10 cellular contexts compared by ENCODE assay signal in the genomic region with DNA sequence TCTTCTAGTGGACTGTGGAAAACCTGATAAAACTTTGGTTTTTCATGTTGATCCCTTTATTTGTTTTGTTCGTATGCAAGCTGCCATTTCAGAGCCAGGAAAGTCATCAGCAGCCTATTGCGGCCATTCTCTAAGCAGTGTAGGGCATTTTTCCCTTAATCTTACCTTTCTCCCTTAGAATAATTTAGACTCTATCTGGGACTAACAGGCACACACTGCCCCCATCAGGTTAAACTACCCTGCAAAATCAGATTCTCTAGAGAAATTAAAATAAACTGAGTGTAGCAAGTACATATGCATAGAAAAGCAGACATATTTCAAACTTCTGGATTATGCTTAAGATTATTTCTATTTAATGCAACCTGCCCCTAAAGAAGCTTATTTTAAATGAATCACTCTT.
DNase-seq lines count a peak whose midpoint lies in the region; ATAC-seq and TF ChIP-seq lines count a peak whose summit lies in the region.
"Had no signal": no experiment of that assay in that cellular context is flagged by ENCODE, and none has a peak within 500 bp of the region (broad histone marks: within the 10 kb centered on the region; RNA-seq: fewer than 3 reads in every experiment).

No MANE protein-coding gene starts in this region.

- CTCF ChIA-PET in PC-3 (lab: Charles Lee): interaction anchor here (0.7 to 1.6 kb wide), 5 partner anchors 111 to 628 kb away, joined by 3 to 6 read pairs (median 3); no protein-coding TSS in a partner anchor

- H3K27me3 ChIP-seq in PC-3 (ENCODE audit: low read length) (no peaks in the 10 kb centered on the region), trophoblast cell (ENCODE audit: insufficient read depth, low read length) (no peaks in the 10 kb centered on the region)
- H3K27me3 ChIP-seq: BLaER1 had no signal

- H3K9me3 ChIP-seq in PC-3 (ENCODE audit: low read length): no peaks in the 10 kb centered on the region
- no peaks in the 10 kb centered on the region for H3K9me3 ChIP-seq in trophoblast cell (ENCODE audit: insufficient read depth, low read depth, low read length)
- H3K9me3 ChIP-seq: BLaER1 had no signal

- H3K9me3 Mint-ChIP-seq in naive thymus-derived CD8-positive, alpha-beta T cell: no peaks in the 10 kb centered on the region
- H3K9me3 Mint-ChIP-seq: activated B cell treated with CpG ODN at 0.5 μM for 24 hours had no signal

- H3K27ac ChIP-seq in PC-3 (ENCODE audit: low read length): no peak overlapping the region
- no peak overlapping the region for H3K27ac ChIP-seq in trophoblast cell (ENCODE audit: low read depth, low read length)
- H3K27ac ChIP-seq: BLaER1 had no signal

- no CpG with 5 or more reads among the region's 2 CpGs for WGBS in trophoblast cell (ENCODE audit: extremely low coverage, insufficient coverage, insufficient read length)

- H3K4me2 ChIP-seq in PC-3 (ENCODE audit: low read length): peak overlapping the region; percentile 29; the same call in 1 of the 2 replicates
- H3K4me2 ChIP-seq in trophoblast cell (ENCODE audit: low read length): no peak overlapping the region
- H3K4me2 ChIP-seq: BLaER1 had no signal

- no peaks in the 10 kb centered on the region for H4K20me1 ChIP-seq in PC-3 (ENCODE audit: low read length)
- H4K20me1 ChIP-seq: BLaER1 had no signal

- H2BK5ac ChIP-seq in trophoblast cell (ENCODE audit: low read depth, low read length, poor library complexity): no peak overlapping the region

- H3K9me2 ChIP-seq in PC-3 (replicated peaks; ENCODE audit: low read length): no peaks in the 10 kb centered on the region

- H3K9ac ChIP-seq in PC-3 (ENCODE audit: low read length) (no peak overlapping the region), trophoblast cell (ENCODE audit: low read length) (no peak overlapping the region)
- H3K9ac ChIP-seq: BLaER1 had no signal

- H3K4me1 ChIP-seq in PC-3 (ENCODE audit: insufficient read depth, low read length) (peaks cover 11% of the 10 kb centered on the region), trophoblast cell (ENCODE audit: control insufficient read depth in 1 of 2, insufficient read depth in 2 of 2, low read length in 2 of 2) (no peaks in the 10 kb centered on the region)
- H3K4me1 ChIP-seq: BLaER1 had no signal

- no peak overlapping the region for H3K27ac Mint-ChIP-seq in naive thymus-derived CD8-positive, alpha-beta T cell
- H3K27ac Mint-ChIP-seq: activated B cell treated with CpG ODN at 0.5 μM for 24 hours had no signal

- H4K12ac ChIP-seq in trophoblast cell (ENCODE audit: low read depth, low read length): no peak overlapping the region

- H2BK120ac ChIP-seq in trophoblast cell (ENCODE audit: insufficient read depth, low read length, poor library complexity): no peak overlapping the region

- no peak overlapping the region for H3K18ac ChIP-seq in trophoblast cell (ENCODE audit: low read length)

- no peak overlapping the region for H3K14ac ChIP-seq in trophoblast cell (ENCODE audit: low read length)

- no peaks in the 10 kb centered on the region for H3F3A ChIP-seq in PC-3 (ENCODE audit: low read length, unreplicated experiment)

- no TSS peak for BruUV-seq in PC-3 (replicated peaks; lab: Mats Ljungman, UMichigan)

- POLR2A ChIA-PET in PC-3 (lab: Charles Lee; ENCODE audit: unreplicated experiment): interaction anchor here (0.6 kb wide), 1 partner anchor 687 kb away, joined by 4 read pairs; no protein-coding TSS in a partner anchor
- POLR2A ChIA-PET in naive thymus-derived CD8-positive, alpha-beta T cell (lab: Charles Lee): no interaction called here

- H3K4me1 Mint-ChIP-seq in naive thymus-derived CD8-positive, alpha-beta T cell: no peaks in the 10 kb centered on the region
- H3K4me1 Mint-ChIP-seq: activated B cell treated with CpG ODN at 0.5 μM for 24 hours had no signal

- no peaks in the 10 kb centered on the region for H3K79me2 ChIP-seq in PC-3 (ENCODE audit: low read length)
- H3K79me2 ChIP-seq in trophoblast cell (ENCODE audit: control insufficient read depth, insufficient read depth, low read length, poor library complexity): no peaks in the 10 kb centered on the region

- intact Hi-C loops in PC-3 (cut with micrococcal nuclease): loop anchor here (1.0 to 10.0 kb wide), 8 partner anchors 43 to 1362 kb away; no protein-coding TSS in a partner anchor

- H2AFZ ChIP-seq in PC-3 (ENCODE audit: low read length) (0 out of 2 replicates have a peak overlapping the region, but pooled peaks have one; percentile 30), trophoblast cell (ENCODE audit: insufficient read depth, low read length, poor library complexity) (no peak overlapping the region)

- H3K4me3 ChIP-seq in PC-3 (ENCODE audit: low read length) (no peak overlapping the region), trophoblast cell (ENCODE audit: low read depth, low read length) (no peak overlapping the region)
- H3K4me3 ChIP-seq: BLaER1 had no signal

- peaks cover 6 to 25% (median 12%) of the 10 kb centered on the region in 5 donors for H3K27me3 Mint-ChIP-seq in naive thymus-derived CD8-positive, alpha-beta T cell

- ATAC-seq in PC-3 (peak; percentile 73), GM18502 (IDR thresholded peaks at IDR 0.05; ENCODE audit: poor library complexity, unreplicated experiment) (no peak), GM21528 (IDR thresholded peaks at IDR 0.05; ENCODE audit: low FRiP score, unreplicated experiment) (no peak)
- ATAC-seq in naive thymus-derived CD8-positive, alpha-beta T cell: no peak

- no peak overlapping the region for H2AK5ac ChIP-seq in trophoblast cell (ENCODE audit: low read length)

- H3K79me1 ChIP-seq in trophoblast cell (ENCODE audit: low read length): no peaks in the 10 kb centered on the region

- no peak overlapping the region for H2BK12ac ChIP-seq in trophoblast cell (ENCODE audit: low read length)

- H3K4ac ChIP-seq in trophoblast cell (ENCODE audit: low read depth, low read length): no peak overlapping the region

- DNase-seq in NCI-H1105 treated with DMSO at 0.1 percent for 48 hours (lab: John Stamatoyannopoulos, UW): peak; percentile 27
- no peak for DNase-seq in NCI-H1105 (lab: John Stamatoyannopoulos, UW)
- peak; percentile 70 for DNase-seq in PC-3
- DNase-seq in fibroblast of gingiva (ENCODE audit: low read depth): peak; percentile 14
- DNase-seq in trophoblast cell: peak; percentile 71 to 82
- no peak for DNase-seq in naive thymus-derived CD8-positive, alpha-beta T cell
- DNase-seq: activated B cell treated with CpG ODN at 0.5 μM for 24 hours had no signal

- H4K8ac ChIP-seq in trophoblast cell (ENCODE audit: low read depth, low read length): no peak overlapping the region

- no peak overlapping the region for H3K4me3 Mint-ChIP-seq in naive thymus-derived CD8-positive, alpha-beta T cell
- H3K4me3 Mint-ChIP-seq: activated B cell treated with CpG ODN at 0.5 μM for 24 hours had no signal

- no peaks in the 10 kb centered on the region for H3K36me3 Mint-ChIP-seq in naive thymus-derived CD8-positive, alpha-beta T cell

- no peak overlapping the region for H3K23ac ChIP-seq in trophoblast cell (ENCODE audit: low read length)

- H4K91ac ChIP-seq in trophoblast cell (ENCODE audit: low read depth, low read length): no peak overlapping the region

- peak; percentile 83 for TF ChIP-seq CTCF in PC-3 (conservative IDR thresholded peaks at IDR 0.05; ENCODE audit: low read depth, low read length)

- H3K36me3 ChIP-seq in PC-3 (ENCODE audit: low read depth, low read length) (no peaks in the 10 kb centered on the region), trophoblast cell (ENCODE audit: control insufficient read depth in 1 of 2, insufficient read depth in 2 of 2, low read length in 2 of 2) (no peaks in the 10 kb centered on the region)
- H3K36me3 ChIP-seq: BLaER1 had no signal

Comparison
In these comparisons a context has a peak if more than half of its experiments do, and no peak if none do; other contexts are left out.
1. DNase-seq: peak in NCI-H1105 treated with DMSO at 0.1 percent for 48 hours (single experiment), PC-3 (single experiment), fibroblast of gingiva (single experiment) and trophoblast cell (2 of 2); none in NCI-H1105 (single experiment) and naive thymus-derived CD8-positive, alpha-beta T cell (0 of 10).